Comparison of ENCODE assay signal across 8 cellular contexts in genomic region chr6:73309784-73310502, GRCh38. TPM values are rescaled to one million over a fixed set of nuclear protein-coding genes. Genes with fewer than 3 reads are reported as not detected.
DNase-seq lines count a peak whose midpoint lies in the region; ATAC-seq and TF ChIP-seq lines count a peak whose summit lies in the region.

No MANE protein-coding gene starts in this region.

- intact Hi-C loops in dorsolateral prefrontal cortex (cut with DNase I) (no loop called here), lower lobe of right lung (cut with DNase I) (no loop called here)

- no peaks in the 10 kb centered on the region for H3K9me3 ChIP-seq in lower lobe of right lung

- peak overlapping the region; percentile 84 for H2AFZ ChIP-seq in ACC112 (ENCODE audit: low read length, unreplicated experiment)

- ATAC-seq in GM18508 (IDR thresholded peaks at IDR 0.05; ENCODE audit: insufficient read depth, unreplicated experiment) (peak; percentile 95), HG02943 (IDR thresholded peaks at IDR 0.05; ENCODE audit: low read depth, unreplicated experiment) (peak; percentile 99), lower lobe of right lung (peak; percentile 95 to 97)

- H3K36me3 ChIP-seq in ACC112 (ENCODE audit: insufficient read depth, low read length) (no peaks in the 10 kb centered on the region), lower lobe of right lung (no peaks in the 10 kb centered on the region)

- H3K79me2 ChIP-seq in ACC112 (ENCODE audit: control insufficient read depth, insufficient read depth, low read length, unreplicated experiment): peaks cover 39% of the 10 kb centered on the region

- H3K4me3 ChIP-seq in ACC112 (ENCODE audit: low read depth, low read length): peak overlapping the region; percentile 92
- peak overlapping the region; percentile 40 to 89 (median 69) for H3K4me3 ChIP-seq in dorsolateral prefrontal cortex
- H3K4me3 ChIP-seq in lower lobe of right lung: peak overlapping the region; percentile 72

- DNase-seq in NCI-H2171 treated with DMSO at 0.1 percent for 48 hours (lab: John Stamatoyannopoulos, UW) (peak; percentile 62), dorsolateral prefrontal cortex (peak in 8 of 10 donors; percentile 30 to 70 (median 50)), lower lobe of right lung (peak; percentile 72)
- DNase-seq in activated CD4-positive, alpha-beta T cell treated with anti-CD3 and anti-CD28 coated beads for 48 hours: peak; percentile 78
- peak; percentile 26 for DNase-seq in stimulated activated CD8-positive, alpha-beta memory T cell treated with anti-CD3 and anti-CD28 coated beads, Interleukin-12 subunit alpha, Interleukin-12 subunit beta, amount 100 ng/mL, for 1 hour (ENCODE audit: low read depth)

- H3K4me1 ChIP-seq in ACC112 (ENCODE audit: control insufficient read depth, insufficient read depth, low read length, unreplicated experiment) (peaks cover 9% of the 10 kb centered on the region), lower lobe of right lung (peaks cover 6% of the 10 kb centered on the region)

- H3K27ac ChIP-seq in ACC112 (ENCODE audit: low read depth, low read length) (peak overlapping the region; percentile 47), dorsolateral prefrontal cortex (peak overlapping the region in 36 of 59 donors; percentile 1 to 79 (median 56)), lower lobe of right lung (peak overlapping the region; percentile 37)

- TF ChIP-seq CTCF in dorsolateral prefrontal cortex (IDR thresholded peaks at IDR 0.05 in 54 of 56, conservative IDR thresholded peaks at IDR 0.05 in 2 of 56; ENCODE audit: low read depth in 1 of 56, partially characterized antibody in 56 of 56): peak in 54 of 56 donors; percentile 2 to 73 (median 46)
- TF ChIP-seq CTCF in lower lobe of right lung (IDR thresholded peaks at IDR 0.05): peak; percentile 45

- H3K27me3 ChIP-seq in ACC112 (ENCODE audit: insufficient read depth, low read length): peaks cover 5% of the 10 kb centered on the region; the same call in 1 of the 2 replicates
- H3K27me3 ChIP-seq in dorsolateral prefrontal cortex: peaks cover 0 to 12% (median 5%) of the 10 kb centered on the region in 45 donors
- H3K27me3 ChIP-seq in lower lobe of right lung (ENCODE audit: low read depth): peaks cover 6% of the 10 kb centered on the region

RNA-seq across cellular contexts. Expression of gene DPPA5, which starts 44.1 kb away (rescaled TPM):
- not detected for total RNA-seq in dorsolateral prefrontal cortex
- not detected for total RNA-seq in lower lobe of right lung

RNA-seq across cellular contexts. Expression of gene KHDC1, which starts 46.9 kb away (rescaled TPM):
- total RNA-seq in dorsolateral prefrontal cortex (10 to 100 TPM in 102 of 120 experiments, 1 to 10 TPM in 18; 6.7 to 19.4 (median 13.0) TPM), lower lobe of right lung (1.7 TPM)

RNA-seq across cellular contexts. Expression of gene KHDC3L, which starts 52.5 kb away (rescaled TPM):
- total RNA-seq in dorsolateral prefrontal cortex (1 to 10 TPM in 2 of 120 experiments, under 1 TPM in 21, not detected in 97; 0.45 to 1.3 (median 0.63) TPM), lower lobe of right lung (not detected)

RNA-seq across cellular contexts. Expression of gene OOEP, which starts 59.8 kb away (rescaled TPM):
- total RNA-seq in dorsolateral prefrontal cortex (1 to 10 TPM in 2 of 120 experiments, under 1 TPM in 4, not detected in 114; 0.38 to 1.7 (median 0.79) TPM), lower lobe of right lung (not detected)

Comparison
In these comparisons a context has a peak if more than half of its experiments do, and no peak if none do; other contexts are left out.
1. Peak in every context shown above with its lines: DNase-seq, ATAC-seq, H3K4me3 ChIP-seq and H3K27ac ChIP-seq.
2. DNase-seq: peak in every context shown above with its lines; median percentile 78 in activated CD4-positive, alpha-beta T cell treated with anti-CD3 and anti-CD28 coated beads for 48 hours; 72 in lower lobe of right lung; 62 in NCI-H2171 treated with DMSO at 0.1 percent for 48 hours; 50 in dorsolateral prefrontal cortex; 26 in stimulated activated CD8-positive, alpha-beta memory T cell treated with anti-CD3 and anti-CD28 coated beads, Interleukin-12 subunit alpha, Interleukin-12 subunit beta, amount 100 ng/mL, for 1 hour.